ENCODE assay signal across 8 cellular contexts in genomic region chr10:133608855-133609254, GRCh38. TPM values are rescaled to one million over a fixed set of nuclear protein-coding genes. Genes with fewer than 3 reads are reported as not detected.
DNase-seq lines count a peak whose midpoint lies in the region; ATAC-seq and TF ChIP-seq lines count a peak whose summit lies in the region.

No MANE protein-coding gene starts in this region.

- DNase-seq in AG08396 (ENCODE audit: low spot score) (peak; percentile 35), RPMI8226 (peak; percentile 2), iris pigment epithelial cell (ENCODE audit: low read depth) (peak; percentile 12)
- no peak for DNase-seq in stimulated activated naive CD4-positive, alpha-beta T cell treated with Interleukin-2 at 50 U/mL for 16 hours (lab: John Stamatoyannopoulos, UW)
- DNase-seq in stimulated activated CD8-positive, alpha-beta memory T cell treated with anti-CD3 and anti-CD28 coated beads, Interleukin-4, amount 100 ng/mL, for 48 hours, result no peak
- no peak for DNase-seq in activated CD4-positive, alpha-beta T cell treated with anti-CD3 and anti-CD28 coated beads for 36 hours

- H3K27ac Mint-ChIP-seq in activated CD4-positive, alpha-beta T cell treated with anti-CD3 and anti-CD28 coated beads for 36 hours, result no peak overlapping the region

- POLR2A ChIA-PET in activated CD4-positive, alpha-beta T cell treated with anti-CD3 and anti-CD28 coated beads for 36 hours (lab: Charles Lee), result no interaction called here

- no peak overlapping the region for H3K4me3 Mint-ChIP-seq in activated CD4-positive, alpha-beta T cell treated with anti-CD3 and anti-CD28 coated beads for 36 hours

- no peaks in the 10 kb centered on the region for H3K36me3 Mint-ChIP-seq in activated CD4-positive, alpha-beta T cell treated with anti-CD3 and anti-CD28 coated beads for 36 hours (ENCODE audit: low read depth)

- CTCF ChIA-PET in activated CD4-positive, alpha-beta T cell treated with anti-CD3 and anti-CD28 coated beads for 36 hours (lab: Charles Lee), result no interaction called here

- intact Hi-C loops in activated CD4-positive, alpha-beta T cell treated with anti-CD3 and anti-CD28 coated beads for 36 hours (cut with DNase I, micrococcal nuclease), result no loop called here

- H3K9me3 Mint-ChIP-seq in activated CD4-positive, alpha-beta T cell treated with anti-CD3 and anti-CD28 coated beads for 36 hours (ENCODE audit: low read depth), result peaks cover 16% of the 10 kb centered on the region

- ATAC-seq in HG03175 (IDR thresholded peaks at IDR 0.05; ENCODE audit: unreplicated experiment), result no peak
- ATAC-seq in activated CD4-positive, alpha-beta T cell treated with anti-CD3 and anti-CD28 coated beads for 36 hours, result no peak

- no peaks in the 10 kb centered on the region for H3K4me1 Mint-ChIP-seq in activated CD4-positive, alpha-beta T cell treated with anti-CD3 and anti-CD28 coated beads for 36 hours

- H3K27me3 Mint-ChIP-seq in activated CD4-positive, alpha-beta T cell treated with anti-CD3 and anti-CD28 coated beads for 36 hours, result peaks cover 42% of the 10 kb centered on the region

- TF ChIP-seq CTCF in GM12873 (IDR thresholded peaks at IDR 0.05; ENCODE audit: insufficient read depth, low read depth, low read length, missing control alignments), result peak; percentile 60

RNA-seq across cellular contexts. Expression of gene FRG2B, which starts 17.7 kb away (rescaled TPM):
- not detected for total RNA-seq in activated CD4-positive, alpha-beta T cell treated with anti-CD3 and anti-CD28 coated beads for 36 hours

RNA-seq across cellular contexts. Expression of gene SYCE1, which starts 43.5 kb away (rescaled TPM):
- total RNA-seq in activated CD4-positive, alpha-beta T cell treated with anti-CD3 and anti-CD28 coated beads for 36 hours, result under 1 TPM; 0.19 to 0.66 TPM

Comparison
In these comparisons a context has a peak if more than half of its experiments do, and no peak if none do; other contexts are left out.
1. DNase-seq: peak in AG08396 (single experiment), RPMI8226 (single experiment) and iris pigment epithelial cell (single experiment); none in stimulated activated naive CD4-positive, alpha-beta T cell treated with Interleukin-2 at 50 U/mL for 16 hours (single experiment), stimulated activated CD8-positive, alpha-beta memory T cell treated with anti-CD3 and anti-CD28 coated beads, Interleukin-4, amount 100 ng/mL, for 48 hours (single experiment) and activated CD4-positive, alpha-beta T cell treated with anti-CD3 and anti-CD28 coated beads for 36 hours (single experiment).